1 cellular context compared by ENCODE assay signal in genomic region chr2:148301362-148301761, GRCh38.
TF ChIP-seq lines count a peak whose summit lies in the region.

No MANE protein-coding gene starts in this region.

TF ChIP-seq in GM23338, 12 proteins besides CTCF, POLR2A, EP300 and RAD21 (continued from another document):
- TF ChIP-seq REST (IDR thresholded peaks at IDR 0.05; ENCODE audit: unreplicated experiment) (no peak), ZNF114 (CRISPR knock-in tag; IDR thresholded peaks at IDR 0.05) (no peak), ZNF462 (CRISPR knock-in tag; IDR thresholded peaks at IDR 0.05) (no peak), ETS1 (IDR thresholded peaks at IDR 0.05) (no peak), CREB1 (CRISPR knock-in tag; IDR thresholded peaks at IDR 0.05; ENCODE audit: low read depth) (no peak), STAT1 (IDR thresholded peaks at IDR 0.05; ENCODE audit: unreplicated experiment) (no peak), JUNB (IDR thresholded peaks at IDR 0.05; ENCODE audit: unreplicated experiment) (no peak), ZNF331 (CRISPR knock-in tag; IDR thresholded peaks at IDR 0.05; ENCODE audit: low read depth) (no peak), NANOG (IDR thresholded peaks at IDR 0.05; ENCODE audit: borderline replicate concordance) (no peak), EZH2phosphoT487 (IDR thresholded peaks at IDR 0.05; ENCODE audit: unreplicated experiment) (no peak)
